In the genomic region with DNA sequence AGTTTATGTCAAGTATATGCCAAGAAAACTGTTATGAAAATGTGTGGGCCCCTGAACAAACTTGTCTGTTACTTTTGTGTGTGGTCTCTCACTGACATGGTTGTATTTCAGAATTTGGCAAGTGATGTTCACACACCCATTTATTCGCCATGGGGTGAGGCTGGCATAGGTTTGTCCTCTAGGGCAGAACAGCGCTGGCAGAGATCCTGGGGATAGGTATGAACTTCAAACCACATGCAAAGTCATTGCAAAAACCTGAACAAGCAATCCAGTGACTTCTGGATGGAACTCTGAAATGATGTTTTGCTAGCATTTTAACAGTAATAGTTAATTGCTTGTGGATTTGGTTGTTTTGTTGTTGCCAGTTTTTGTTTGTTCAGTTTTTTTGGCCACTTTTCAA, we compare ENCODE assay signal across 29 cellular contexts.
A peak's percentile ranks its signal among the peaks of the same experiment; 100 is the strongest.
DNase-seq lines count a peak whose midpoint lies in the region; ATAC-seq and TF ChIP-seq lines count a peak whose summit lies in the region.
"Had no signal": no experiment of that assay in that cellular context is flagged by ENCODE, and none has a peak within 500 bp of the region (broad histone marks: within the 10 kb centered on the region; RNA-seq: fewer than 3 reads in every experiment).

No MANE protein-coding gene starts in this region.

- no peaks in the 10 kb centered on the region for H3K36me3 ChIP-seq in SK-N-MC (ENCODE audit: insufficient read depth, low read length)
- H3K36me3 ChIP-seq: ovary, WERI-Rb-1 had no signal

- no peak overlapping the region for H4K91ac ChIP-seq in H9 (ENCODE audit: insufficient read length, low read depth, low read length)

- ATAC-seq in HG03175 (IDR thresholded peaks at IDR 0.05; ENCODE audit: unreplicated experiment): no peak
- ATAC-seq: activated T-cell treated with anti-CD3 and anti-CD28 coated beads, Interleukin-2, amount 50 U/mL, for 4 hours; Right ventricle myocardium inferior; stimulated activated effector memory CD8-positive, alpha-beta T cell treated with anti-CD3 and anti-CD28 coated beads, Interleukin-12 subunit alpha, Interleukin-12 subunit beta, amount 100 ng/mL, for 72 hours had no signal

- H2BK120ac ChIP-seq in H9 (ENCODE audit: low read depth, low read length, poor library complexity, severe bottlenecking): no peak overlapping the region

- no peak overlapping the region for H2AK5ac ChIP-seq in H9 (ENCODE audit: insufficient read length, low read length)

- H3K27me3 Mint-ChIP-seq in H9 (ENCODE audit: low read depth): no peaks in the 10 kb centered on the region

- H3K27ac Mint-ChIP-seq in H9: peak overlapping the region; percentile 7 to 95 (median 66); a peak in 2 of 7 replicates
- H3K27ac Mint-ChIP-seq: CD14-positive monocyte; dendritic cell treated with granulocyte-macrophage colony-stimulating factor and Interleukin-4, amounts not matched to agents 40 ng/mL and 50 ng/mL, for 4 days; endodermal cell; IgD-negative memory B cell; stimulated activated effector memory CD8-positive, alpha-beta T cell treated with anti-CD3 and anti-CD28 coated beads, Interleukin-12 subunit alpha, Interleukin-12 subunit beta, amount 100 ng/mL, for 72 hours had no signal

- H2BK20ac ChIP-seq in H9 (ENCODE audit: low read depth, low read length, poor library complexity, severe bottlenecking): no peak overlapping the region

- no peak overlapping the region for H3K4me2 ChIP-seq in H9 (ENCODE audit: insufficient read depth, insufficient read length, low read length)

- no peak overlapping the region for H3K23ac ChIP-seq in H9 (ENCODE audit: insufficient read length, low read depth, low read length)

- DNase-seq in H9: no peak
- DNase-seq in SK-N-MC (ENCODE audit: low read depth, low spot score): no peak
- DNase-seq in fibroblast of gingiva (ENCODE audit: low read depth): peak; percentile 37
- DNase-seq in renal cortical epithelial cell (ENCODE audit: low read depth): peak; percentile 48
- no peak for DNase-seq in NCI-H82 (lab: John Stamatoyannopoulos, UW)
- no peak for DNase-seq in NCI-H1092 treated with DMSO at 0.1 percent for 48 hours (lab: John Stamatoyannopoulos, UW)
- DNase-seq: activated CD4-positive, alpha-beta T cell treated with anti-CD3 and anti-CD28 coated beads for 48 hours; activated gamma-delta T cell treated with Interleukin-2 at 50 U/mL for 16 hours; activated T-cell treated with anti-CD3 and anti-CD28 coated beads, Interleukin-2, amount 50 U/mL, for 4 hours; central memory CD4-positive, alpha-beta T cell; endodermal cell; glutamatergic neuron; kidney glomerular epithelial cell; NCI-H1417; NCI-H2081 treated with DMSO at 0.1 percent for 48 hours; NCI-H774; OCI-M1; ovary; stimulated activated CD4-positive, alpha-beta T cell treated with anti-CD3 and anti-CD28 coated beads, Interleukin-4, amount 100 ng/mL, for 24 hours; substantia nigra; WERI-Rb-1 had no signal

- H2BK15ac ChIP-seq in H9 (ENCODE audit: low read depth, low read length): no peak overlapping the region

- H4K5ac ChIP-seq in H9 (ENCODE audit: insufficient read length, low read depth, low read length): no peak overlapping the region

- peak overlapping the region; percentile 56; the same call in 1 of the 2 replicates for H3K4me3 ChIP-seq in SK-N-MC
- H3K4me3 ChIP-seq: lung, ovary had no signal

- H3K36me3 Mint-ChIP-seq in H9 (ENCODE audit: insufficient read depth in 1 of 3, low read depth in 3 of 3): peaks cover 0 to 23% (median 3%) of the 10 kb centered on the region in 3 experiments; a peak in 3 of 7 replicates
- H3K36me3 Mint-ChIP-seq: CD14-positive monocyte; IgD-negative memory B cell; stimulated activated effector memory CD8-positive, alpha-beta T cell treated with anti-CD3 and anti-CD28 coated beads, Interleukin-12 subunit alpha, Interleukin-12 subunit beta, amount 100 ng/mL, for 72 hours had no signal

- no peaks in the 10 kb centered on the region for H3K79me1 ChIP-seq in H9 (ENCODE audit: insufficient read depth, low read depth, low read length, poor library complexity, severe bottlenecking)

- H3K79me2 ChIP-seq in H9 (ENCODE audit: insufficient read depth, low read length): no peaks in the 10 kb centered on the region

- no CpG with 5 or more reads among the region's 2 CpGs for WGBS in H9 (ENCODE audit: extremely low coverage, insufficient read length, low lambda C conversion rate)

- H3T11ph ChIP-seq in H9 (ENCODE audit: low read length): no peak overlapping the region

- H3K4ac ChIP-seq in H9 (ENCODE audit: low read depth, low read length): no peak overlapping the region

- H2BK5ac ChIP-seq in H9 (ENCODE audit: insufficient read length, low read length): no peak overlapping the region

- peaks cover 0 to 3% of the 10 kb centered on the region in 2 experiments; a peak in 2 of 5 replicates for H3K9me3 Mint-ChIP-seq in H9
- H3K9me3 Mint-ChIP-seq: activated T-cell treated with anti-CD3 and anti-CD28 coated beads, Interleukin-2, amount 50 U/mL, for 4 hours; dendritic cell treated with granulocyte-macrophage colony-stimulating factor and Interleukin-4, amounts not matched to agents 40 ng/mL and 50 ng/mL, for 4 days; IgD-negative memory B cell; nephron; stimulated activated effector memory CD8-positive, alpha-beta T cell treated with anti-CD3 and anti-CD28 coated beads, Interleukin-12 subunit alpha, Interleukin-12 subunit beta, amount 100 ng/mL, for 72 hours had no signal

- H3K27ac ChIP-seq in H9 (ENCODE audit: insufficient read length, low read depth, low read length) (no peak overlapping the region), SK-N-MC (peak overlapping the region; percentile 34; the same call in 1 of the 2 replicates)
- H3K27ac ChIP-seq: ovary, WERI-Rb-1 had no signal

- H3K27me3 ChIP-seq in H9 (ENCODE audit: insufficient read depth, low read length): no peaks in the 10 kb centered on the region
- H3K27me3 ChIP-seq: ovary had no signal

- peaks cover 12% of the 10 kb centered on the region for H3K4me1 ChIP-seq in H9 (ENCODE audit: insufficient read depth, low read length)

- H2AFZ ChIP-seq in H9 (ENCODE audit: low read length): no peak overlapping the region

- no peak overlapping the region for H3K9ac ChIP-seq in H9 (ENCODE audit: extremely low read depth, insufficient read length, low read length)
- H3K9ac ChIP-seq in SK-N-MC (ENCODE audit: insufficient read length): no peak overlapping the region

- no peak overlapping the region for H3K4me3 Mint-ChIP-seq in H9
- H3K4me3 Mint-ChIP-seq: activated T-cell treated with anti-CD3 and anti-CD28 coated beads, Interleukin-2, amount 50 U/mL, for 4 hours; CD14-positive monocyte; dendritic cell treated with granulocyte-macrophage colony-stimulating factor and Interleukin-4, amounts not matched to agents 40 ng/mL and 50 ng/mL, for 4 days; endodermal cell; nephron; stimulated activated effector memory CD8-positive, alpha-beta T cell treated with anti-CD3 and anti-CD28 coated beads, Interleukin-12 subunit alpha, Interleukin-12 subunit beta, amount 100 ng/mL, for 72 hours had no signal

- peaks cover 48 to 49% of the 10 kb centered on the region in 2 experiments for H3K4me1 Mint-ChIP-seq in H9
- H3K4me1 Mint-ChIP-seq: CD14-positive monocyte; stimulated activated effector memory CD8-positive, alpha-beta T cell treated with anti-CD3 and anti-CD28 coated beads, Interleukin-12 subunit alpha, Interleukin-12 subunit beta, amount 100 ng/mL, for 72 hours had no signal

- H3K9me3 ChIP-seq in H9 (ENCODE audit: control insufficient read depth, low read depth, low read length): no peaks in the 10 kb centered on the region
- no peaks in the 10 kb centered on the region for H3K9me3 ChIP-seq in SK-N-MC (ENCODE audit: low read depth, low read length)
- H3K9me3 ChIP-seq: ovary had no signal

- H2BK12ac ChIP-seq in H9 (ENCODE audit: insufficient read length, low read depth, low read length): no peak overlapping the region

- no peaks in the 10 kb centered on the region for H4K20me1 ChIP-seq in H9 (ENCODE audit: control insufficient read depth, insufficient read depth, insufficient read length)

- no peak overlapping the region for H3K18ac ChIP-seq in H9 (ENCODE audit: insufficient read length, low read depth, low read length)

- no peak for TF ChIP-seq CTCF in H9 (conservative IDR thresholded peaks at IDR 0.05)

- H3K56ac ChIP-seq in H9 (ENCODE audit: insufficient read length, low read depth, low read length): no peak overlapping the region

- no peak overlapping the region for H3K14ac ChIP-seq in H9 (ENCODE audit: insufficient read depth, low read length)

- H3K23me2 ChIP-seq in H9 (ENCODE audit: insufficient read length, low read depth, low read length, poor library complexity, severe bottlenecking): no peaks in the 10 kb centered on the region

- H4K8ac ChIP-seq in H9 (replicated peaks; ENCODE audit: insufficient read length, low read depth, low read length): no peak overlapping the region

Comparison
In these comparisons a context has a peak if more than half of its experiments do, and no peak if none do; other contexts are left out.
1. DNase-seq: peak in fibroblast of gingiva (single experiment) and renal cortical epithelial cell (single experiment); none in H9 (single experiment), SK-N-MC (single experiment), NCI-H82 (single experiment) and NCI-H1092 treated with DMSO at 0.1 percent for 48 hours (single experiment).